Comparison of ENCODE assay signal across 8 cellular contexts in the genomic region with DNA sequence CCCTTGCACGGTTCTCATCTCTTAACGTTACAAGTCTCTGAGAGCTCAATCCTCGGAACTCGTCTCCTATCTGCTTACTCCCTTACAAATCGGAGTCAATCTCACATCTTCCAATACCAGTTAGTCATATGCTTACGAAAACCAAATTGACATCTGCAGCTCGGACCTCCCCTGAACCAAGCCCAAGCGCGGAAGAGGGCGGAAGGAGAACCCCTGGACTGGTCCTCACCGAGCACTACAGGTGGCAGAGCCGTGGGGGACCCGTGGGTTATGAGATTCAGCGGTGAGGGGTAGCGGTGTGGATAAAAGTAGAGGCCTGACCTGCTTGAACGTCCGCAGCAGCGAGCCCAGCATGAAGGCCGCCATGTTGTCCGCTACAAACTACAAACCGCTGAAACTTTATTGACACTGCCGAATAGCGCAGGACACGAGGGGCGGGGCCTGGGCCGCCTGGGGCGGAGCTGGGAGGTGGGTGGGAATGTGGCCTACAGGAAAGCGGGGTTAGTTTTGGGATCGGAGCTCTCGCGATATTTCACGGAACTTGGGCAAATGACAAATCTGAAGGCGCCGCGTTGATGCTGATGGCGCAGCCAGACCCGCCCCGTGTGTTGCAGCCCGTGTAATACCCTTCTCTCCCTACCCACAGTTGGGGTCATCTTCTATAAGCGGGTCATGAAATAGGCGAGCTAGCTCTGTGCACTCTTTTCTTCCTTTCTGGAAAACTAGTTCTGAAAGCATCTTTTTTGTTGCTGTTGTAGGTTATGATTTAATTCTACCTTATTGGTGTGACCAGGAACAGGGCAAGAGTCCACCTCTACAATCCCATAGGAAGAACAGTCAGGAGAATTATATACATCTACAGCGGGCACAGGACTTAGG. TPM values are rescaled to one million over a fixed set of nuclear protein-coding genes. Genes with fewer than 3 reads are reported as not detected.
A peak's percentile ranks its signal among the peaks of the same experiment; 100 is the strongest.
DNase-seq lines count a peak whose midpoint lies in the region; ATAC-seq, FAIRE-seq and TF ChIP-seq lines count a peak whose summit lies in the region.

A gene (minus strand): TSS at position 383 of the 879 bp plus-strand sequence. CDS start 17 bp downstream, at position 366.

- BruUV-seq in endothelial cell of umbilical vein (replicated peaks; lab: Mats Ljungman, UMichigan): TSS peak; percentile 94

- H3K9ac ChIP-seq in OCI-LY3 (ENCODE audit: low read length) (peak within 1 kb of the TSS; percentile 91), endothelial cell of umbilical vein (replicated peaks; ENCODE audit: extremely low read depth, insufficient read depth, low read length) (peak within 1 kb of the TSS; percentile 91)

- no peaks in the 10 kb centered on the region for H3K9me1 ChIP-seq in endothelial cell of umbilical vein (replicated peaks; ENCODE audit: control insufficient read depth, extremely low read depth, insufficient read depth, low read length)

- DNase-seq in D721Med (ENCODE audit: insufficient read length, low spot score): peak; percentile 86
- DNase-seq in HuH-7 (ENCODE audit: low spot score): peak; percentile 77
- DNase-seq in activated CD8-positive, alpha-beta memory T cell treated with anti-CD3 and anti-CD28 coated beads, Interleukin-2, amount 50 U/mL, for 48 hours: peak; percentile 97
- peak; percentile 98 for DNase-seq in endothelial cell of umbilical vein (ENCODE audit: low read depth, low spot score)
- DNase-seq in midbrain (lab: John Stamatoyannopoulos, UW): peak; percentile 98
- DNase-seq in stimulated activated CD8-positive, alpha-beta memory T cell treated with anti-CD3 and anti-CD28 coated beads, Interleukin-2, amount 100 ng/mL, for 1 hour (ENCODE audit: low read depth in 2 of 2): peak; percentile 94 to 95

- H3K9me3 ChIP-seq in OCI-LY3 (ENCODE audit: insufficient read depth, low read length) (peaks cover 4% of the 10 kb centered on the region; the same call in 1 of the 2 replicates), endothelial cell of umbilical vein (replicated peaks; ENCODE audit: control insufficient read depth, insufficient read depth, low read length) (no peaks in the 10 kb centered on the region)

- intact Hi-C loops in endothelial cell of umbilical vein (cut with micrococcal nuclease): loop anchor here (1.0 to 10.0 kb wide), 3 partner anchors 24 to 482 kb away; a partner anchor contains a TSS

- peak within 1 kb of the TSS; percentile 92 for H2AFZ ChIP-seq in OCI-LY3 (ENCODE audit: low read depth, low read length)
- peak within 1 kb of the TSS; percentile 94 for H2AFZ ChIP-seq in endothelial cell of umbilical vein (ENCODE audit: low read depth, low read length)

- POLR2A ChIA-PET in endothelial cell of umbilical vein (lab: Charles Lee): interaction anchor here (0.6 to 2.6 kb wide), 3 partner anchors 8 to 232 kb away, joined by 3 to 20 read pairs (median 7); a partner anchor contains a TSS

- FAIRE-seq in D721Med (lab: Jason Lieb, UNC) (peak; percentile 94), endothelial cell of umbilical vein (lab: Jason Lieb, UNC) (peak; percentile 98)

- peaks cover 36% of the 10 kb centered on the region for H3K79me2 ChIP-seq in OCI-LY3 (ENCODE audit: low read length)
- peaks cover 28% of the 10 kb centered on the region for H3K79me2 ChIP-seq in endothelial cell of umbilical vein (ENCODE audit: control insufficient read depth, insufficient read depth, low read length)

- H3K4me3 ChIP-seq in OCI-LY3 (ENCODE audit: low read length) (peak within 1 kb of the TSS; percentile 89), endothelial cell of umbilical vein (replicated peaks in 1 of 3; ENCODE audit: insufficient read depth in 1 of 3, low read depth in 1 of 3, low read length in 3 of 3) (peak within 1 kb of the TSS; percentile 83 to 98 (median 96))

- CTCF ChIA-PET in endothelial cell of umbilical vein (lab: Charles Lee): interaction anchor here (0.9 to 1.7 kb wide), 9 partner anchors 9 to 253 kb away, joined by 3 to 11 read pairs (median 3); no protein-coding TSS in a partner anchor

- peaks cover 11% of the 10 kb centered on the region for H3K4me1 ChIP-seq in OCI-LY3 (ENCODE audit: low read length)
- peaks cover 12% of the 10 kb centered on the region for H3K4me1 ChIP-seq in endothelial cell of umbilical vein (ENCODE audit: control insufficient read depth, extremely low read depth, insufficient read depth, low read length)

- peak; percentile 77 for TF ChIP-seq POLR2A in endothelial cell of umbilical vein (IDR thresholded peaks at IDR 0.05; ENCODE audit: low read depth, low read length)

- H3K36me3 ChIP-seq in OCI-LY3 (replicated peaks; ENCODE audit: low read depth, low read length) (peaks cover 1% of the 10 kb centered on the region), endothelial cell of umbilical vein (ENCODE audit: control insufficient read depth in 2 of 2, extremely low read depth in 1 of 2, insufficient read depth in 2 of 2, low read length in 2 of 2) (peaks cover 0 to 1% of the 10 kb centered on the region in 2 experiments)

- H4K20me1 ChIP-seq in OCI-LY3 (ENCODE audit: insufficient read depth, low read length) (peaks cover 5% of the 10 kb centered on the region; the same call in 1 of the 2 replicates), endothelial cell of umbilical vein (replicated peaks; ENCODE audit: control insufficient read depth, extremely low read depth, insufficient read depth, low read length) (no peaks in the 10 kb centered on the region)

- peak; percentile 93 for ATAC-seq in GM21515 (IDR thresholded peaks at IDR 0.05; ENCODE audit: unreplicated experiment)

- H3K4me2 ChIP-seq in OCI-LY3 (ENCODE audit: low read length) (peak within 1 kb of the TSS; percentile 91), endothelial cell of umbilical vein (ENCODE audit: insufficient read depth, low read length) (peak within 1 kb of the TSS; percentile 94)

- dilution Hi-C loops in endothelial cell of umbilical vein (cut with MboI; ENCODE audit: extremely low pct_ligation_motif_present, low sequenced_read_pairs): no loop called here

- TF ChIP-seq CTCF in D721Med (IDR thresholded peaks at IDR 0.05; ENCODE audit: insufficient read depth, missing control alignments) (no peak), OCI-LY3 (IDR thresholded peaks at IDR 0.05; ENCODE audit: low read depth, low read length) (no peak), endothelial cell of umbilical vein (IDR thresholded peaks at IDR 0.05; ENCODE audit: extremely low read depth in 1 of 2, insufficient read depth in 1 of 2, low read depth in 1 of 2, low read length in 2 of 2) (no peak)

- H3K27ac ChIP-seq in OCI-LY3 (ENCODE audit: low read length): peak within 1 kb of the TSS; percentile 60
- peak within 1 kb of the TSS; percentile 68 for H3K27ac ChIP-seq in endothelial cell of umbilical vein (ENCODE audit: insufficient read depth, low read depth, low read length)

- H3K27me3 ChIP-seq in OCI-LY3 (ENCODE audit: low read depth, low read length) (no peaks in the 10 kb centered on the region), endothelial cell of umbilical vein (ENCODE audit: control insufficient read depth in 2 of 2, insufficient read depth in 2 of 2, low read length in 2 of 2) (no peaks in the 10 kb centered on the region)

TF ChIP-seq in endothelial cell of umbilical vein, 7 proteins besides CTCF, POLR2A, EP300 and RAD21:
- TF ChIP-seq MYC (IDR thresholded peaks at IDR 0.05; ENCODE audit: low read depth, low read length) (peak; percentile 13), EZH2 (IDR thresholded peaks at IDR 0.05; ENCODE audit: borderline replicate concordance, low read depth, low read length, severe bottlenecking) (no peak), JUN (IDR thresholded peaks at IDR 0.05; ENCODE audit: borderline replicate concordance, insufficient read depth, insufficient read length, low read depth) (no peak), GATA2 (IDR thresholded peaks at IDR 0.05; ENCODE audit: insufficient read depth, insufficient read length, low read depth, low read length) (no peak), POLR2AphosphoS5 (IDR thresholded peaks at IDR 0.05; ENCODE audit: insufficient read depth, low read depth, low read length) (peak; percentile 88), FOS (IDR thresholded peaks at IDR 0.05; ENCODE audit: borderline replicate concordance, insufficient read depth, low read length) (no peak)
- TF ChIP-seq, protein P1, sequence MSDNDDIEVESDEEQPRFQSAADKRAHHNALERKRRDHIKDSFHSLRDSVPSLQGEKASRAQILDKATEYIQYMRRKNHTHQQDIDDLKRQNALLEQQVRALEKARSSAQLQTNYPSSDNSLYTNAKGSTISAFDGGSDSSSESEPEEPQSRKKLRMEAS (IDR thresholded peaks at IDR 0.05; ENCODE audit: insufficient read depth, insufficient read length): no peak

RNA-seq across cellular contexts. Expression of the gene that starts here (rescaled TPM):
- 31.6 and 31.8 TPM in 2 replicates for total RNA-seq in endothelial cell of umbilical vein
- 24.7 and 29.5 TPM in 2 replicates for polyA plus RNA-seq in endothelial cell of umbilical vein
- polyA plus RNA-seq in endothelial cell of umbilical vein (2011; cell fraction: cytosol; rRNA removed): 26.5 and 30.6 TPM in 2 replicates
- polyA plus RNA-seq in endothelial cell of umbilical vein (2011; cell fraction: nucleus; rRNA removed): 15.9 and 20.6 TPM in 2 replicates
- polyA plus RNA-seq in endothelial cell of umbilical vein (2012): 34.4 and 43.6 TPM in 2 replicates
- 15.0 and 20.1 TPM in 2 replicates for polyA minus RNA-seq in endothelial cell of umbilical vein
- 12.0 TPM for polyA minus RNA-seq in endothelial cell of umbilical vein (2011; cell fraction: cytosol; rRNA and poly(A)+ RNA removed)
- 10.0 and 13.1 TPM in 2 replicates for polyA minus RNA-seq in endothelial cell of umbilical vein (2011; cell fraction: nucleus; rRNA and poly(A)+ RNA removed)

Comparison
In these comparisons a context has a peak if more than half of its experiments do, and no peak if none do; other contexts are left out.
1. Peak in every context shown above with its lines: DNase-seq, ATAC-seq, H3K4me3 ChIP-seq and H3K27ac ChIP-seq.